ENCODE assay signal across 8 cellular contexts in the genomic region with DNA sequence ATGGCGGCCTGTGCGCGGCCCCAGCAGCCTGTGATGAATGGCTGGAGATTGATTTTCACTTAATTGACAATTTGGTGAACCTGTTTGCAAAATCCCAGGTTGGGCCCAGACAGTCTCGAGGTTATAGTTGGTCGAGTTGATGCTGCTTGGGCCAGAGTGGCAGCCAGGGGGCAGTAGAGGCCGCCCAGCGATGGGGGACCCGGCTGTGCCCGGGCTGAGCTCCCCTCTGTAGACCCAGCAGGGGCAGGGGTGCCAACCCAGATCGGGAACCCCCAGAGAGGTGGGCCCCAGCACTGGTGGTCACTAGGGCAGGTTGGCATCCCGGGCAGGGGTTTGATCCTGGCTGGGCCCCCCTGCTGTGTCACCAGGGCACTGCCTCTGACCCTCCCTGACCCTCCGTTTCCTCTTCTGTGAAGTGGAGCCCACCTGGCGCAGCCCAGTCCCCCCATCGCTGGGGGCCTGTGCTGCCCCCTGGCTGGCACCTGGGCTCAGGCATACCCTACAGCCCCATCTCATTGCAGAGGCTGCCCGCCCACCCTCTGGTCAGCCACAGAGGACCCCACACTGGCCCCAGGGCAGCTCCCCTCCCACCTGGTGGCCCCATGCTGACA. TPM values are rescaled to one million over a fixed set of nuclear protein-coding genes. Genes with fewer than 3 reads are reported as not detected.
DNase-seq lines count a peak whose midpoint lies in the region; ATAC-seq, FAIRE-seq and TF ChIP-seq lines count a peak whose summit lies in the region.

No MANE protein-coding gene starts in this region.

- no peaks in the 10 kb centered on the region for H3K9me2 ChIP-seq in Karpas-422 (replicated peaks; ENCODE audit: insufficient read depth, low read length)

- peaks cover 3% of the 10 kb centered on the region for H3K27me3 Mint-ChIP-seq in activated CD4-positive, alpha-beta memory T cell treated with anti-CD3 and anti-CD28 coated beads, Interleukin-2, amount 10 ng/mL, durations not matched to agents 7 days and 5 days

- peaks cover 11% of the 10 kb centered on the region; the same call in 1 of the 2 replicates for H4K20me1 ChIP-seq in Karpas-422 (ENCODE audit: insufficient read depth, low read depth, low read length)

- 18 to 26% methylated on average over 14 to 15 of the region's 15 CpGs for WGBS in pancreas, 2 donors
- 11% methylated on average over 3 of the region's 15 CpGs for WGBS in suprapubic skin

- H3K4me1 Mint-ChIP-seq in activated CD4-positive, alpha-beta memory T cell treated with anti-CD3 and anti-CD28 coated beads, Interleukin-2, amount 10 ng/mL, durations not matched to agents 7 days and 5 days = no peaks in the 10 kb centered on the region

- no peak overlapping the region for H2AFZ ChIP-seq in Karpas-422 (ENCODE audit: low read length)

- H3K36me3 Mint-ChIP-seq in activated CD4-positive, alpha-beta memory T cell treated with anti-CD3 and anti-CD28 coated beads, Interleukin-2, amount 10 ng/mL, durations not matched to agents 7 days and 5 days (ENCODE audit: low read depth) = no peaks in the 10 kb centered on the region

- POLR2A ChIA-PET in activated CD4-positive, alpha-beta memory T cell treated with anti-CD3 and anti-CD28 coated beads, Interleukin-2, amount 10 ng/mL, durations not matched to agents 7 days and 5 days (lab: Charles Lee) = no interaction called here

- H3K9me3 Mint-ChIP-seq in activated CD4-positive, alpha-beta memory T cell treated with anti-CD3 and anti-CD28 coated beads, Interleukin-2, amount 10 ng/mL, durations not matched to agents 7 days and 5 days = peaks cover 2% of the 10 kb centered on the region

- TF ChIP-seq EP300 in suprapubic skin (IDR thresholded peaks at IDR 0.05) = no peak

- H3K9me3 ChIP-seq in Karpas-422 (ENCODE audit: low read length) (no peaks in the 10 kb centered on the region), pancreas (no peaks in the 10 kb centered on the region), suprapubic skin (no peaks in the 10 kb centered on the region)

- TF ChIP-seq POLR2A in erythroblast (IDR thresholded peaks at IDR 0.05; ENCODE audit: low read length) (no peak), suprapubic skin (IDR thresholded peaks at IDR 0.05) (no peak)

- H3K4me2 ChIP-seq in Karpas-422 (ENCODE audit: low read depth, low read length, poor library complexity, severe bottlenecking) = no peak overlapping the region

- H3K27me3 ChIP-seq in Karpas-422 (ENCODE audit: low read length) = no peaks in the 10 kb centered on the region
- H3K27me3 ChIP-seq in pancreas = no peaks in the 10 kb centered on the region
- H3K27me3 ChIP-seq in suprapubic skin = peaks cover 39% of the 10 kb centered on the region

- no peak overlapping the region for H3K27ac Mint-ChIP-seq in activated CD4-positive, alpha-beta memory T cell treated with anti-CD3 and anti-CD28 coated beads, Interleukin-2, amount 10 ng/mL, durations not matched to agents 7 days and 5 days

- peaks cover 16% of the 10 kb centered on the region for H3K4me1 ChIP-seq in Karpas-422 (ENCODE audit: low read length)
- H3K4me1 ChIP-seq in pancreas = no peaks in the 10 kb centered on the region
- H3K4me1 ChIP-seq in suprapubic skin = no peaks in the 10 kb centered on the region

- no peak for FAIRE-seq in pancreas (lab: Jason Lieb, UNC)

- no peak overlapping the region for H3K4me3 Mint-ChIP-seq in activated CD4-positive, alpha-beta memory T cell treated with anti-CD3 and anti-CD28 coated beads, Interleukin-2, amount 10 ng/mL, durations not matched to agents 7 days and 5 days

- ATAC-seq in pancreas (peak; percentile 75 to 93 (median 90)), GM21528 (IDR thresholded peaks at IDR 0.05; ENCODE audit: low FRiP score, unreplicated experiment) (no peak)

- no peak overlapping the region for H3K4me3 ChIP-seq in Karpas-422 (ENCODE audit: low read length)
- no peak overlapping the region for H3K4me3 ChIP-seq in pancreas
- no peak overlapping the region for H3K4me3 ChIP-seq in suprapubic skin

- peak; percentile 12 for DNase-seq in CMK (ENCODE audit: low read depth)
- peak; percentile 87 for DNase-seq in Karpas-422
- DNase-seq in activated CD4-positive, alpha-beta memory T cell treated with anti-CD3 and anti-CD28 coated beads, Interleukin-2, amount 10 ng/mL, durations not matched to agents 7 days and 5 days = peak; percentile 60
- peak; percentile 33 to 77 for DNase-seq in erythroblast (lab: John Stamatoyannopoulos, UW)
- DNase-seq in pancreas = peak; percentile 28 to 86 (median 66)
- DNase-seq in mucosa of gallbladder (ENCODE audit: low spot score) = no peak
- DNase-seq in suprapubic skin (ENCODE audit: low spot score in 2 of 2) = no peak

- intact Hi-C loops in pancreas (cut with DNase I) = loop anchor here in 2 of 3 donors (10.0 kb wide), 2 partner anchors 104 to 114 kb away; no protein-coding TSS in a partner anchor

- H3K27ac ChIP-seq in Karpas-422 (ENCODE audit: low read length) = no peak overlapping the region
- H3K27ac ChIP-seq in pancreas = no peak overlapping the region
- H3K27ac ChIP-seq in suprapubic skin = no peak overlapping the region

- peak; percentile 39 to 81 (median 76) for TF ChIP-seq CTCF in pancreas (IDR thresholded peaks at IDR 0.05)
- TF ChIP-seq CTCF in suprapubic skin (IDR thresholded peaks at IDR 0.05) = peak in 1 of 2 donors; percentile 63

- CTCF ChIA-PET in activated CD4-positive, alpha-beta memory T cell treated with anti-CD3 and anti-CD28 coated beads, Interleukin-2, amount 10 ng/mL, durations not matched to agents 7 days and 5 days (lab: Charles Lee) = interaction anchor here (0.8 to 1.3 kb wide), 3 partner anchors 55 to 116 kb away, joined by 3 to 4 read pairs (median 3); no protein-coding TSS in a partner anchor

- H3K36me3 ChIP-seq in Karpas-422 (ENCODE audit: insufficient read depth, low read length) (no peaks in the 10 kb centered on the region), pancreas (no peaks in the 10 kb centered on the region), suprapubic skin (no peaks in the 10 kb centered on the region)

- H3K9ac ChIP-seq in Karpas-422 (ENCODE audit: low read length) = no peak overlapping the region

- no peaks in the 10 kb centered on the region for H3K79me2 ChIP-seq in Karpas-422 (ENCODE audit: low read length)

RNA-seq across cellular contexts. Expression of gene LHX3, which starts 34.5 kb away (rescaled TPM):
- total RNA-seq in Karpas-422 (2014; rRNA removed; shearing (Covaris generic); ENCODE audit: low replicate concordance) = not detected in 2 replicates
- total RNA-seq in activated CD4-positive, alpha-beta memory T cell treated with anti-CD3 and anti-CD28 coated beads, Interleukin-2, amount 10 ng/mL, durations not matched to agents 7 days and 5 days = under 1 TPM in 1 of 2 experiments, not detected in 1; 0.08 TPM
- total RNA-seq in pancreas (not detected), mucosa of gallbladder (not detected), suprapubic skin (under 1 TPM in 2 of 4 donors, not detected in 2; 0.26 TPM)
- not detected for polyA plus RNA-seq in pancreas

RNA-seq across cellular contexts. Expression of gene TMEM250, which starts 51.7 kb away (rescaled TPM):
- 15.1 and 40.9 TPM in 2 replicates for total RNA-seq in Karpas-422 (2014; rRNA removed; shearing (Covaris generic); ENCODE audit: low replicate concordance)
- 10 to 100 TPM; 47.0 to 49.0 TPM for total RNA-seq in activated CD4-positive, alpha-beta memory T cell treated with anti-CD3 and anti-CD28 coated beads, Interleukin-2, amount 10 ng/mL, durations not matched to agents 7 days and 5 days
- total RNA-seq in pancreas (10 to 100 TPM in 4 of 6 donors, 1 to 10 TPM in 2; 8.0 to 17.8 (median 11.8) TPM), mucosa of gallbladder (40.6 TPM), suprapubic skin (10 to 100 TPM; 37.0 to 66.9 (median 57.8) TPM)
- 10 to 100 TPM in 1 of 2 donors, 1 to 10 TPM in 1; 9.8 to 12.1 TPM for polyA plus RNA-seq in pancreas

Comparison
In these comparisons a context has a peak if more than half of its experiments do, and no peak if none do; other contexts are left out.
1. DNase-seq: peak in CMK (single experiment), Karpas-422 (single experiment), activated CD4-positive, alpha-beta memory T cell treated with anti-CD3 and anti-CD28 coated beads, Interleukin-2, amount 10 ng/mL, durations not matched to agents 7 days and 5 days (single experiment), erythroblast (2 of 2) and pancreas (6 of 6); none in mucosa of gallbladder (single experiment) and suprapubic skin (0 of 2).